Comparison of ENCODE assay signal across 20 cellular contexts in genomic region chr12:18261273-18261672, GRCh38. TPM values are rescaled to one million over a fixed set of nuclear protein-coding genes. Genes with fewer than 3 reads are reported as not detected.
DNase-seq lines count a peak whose midpoint lies in the region; ATAC-seq, FAIRE-seq and TF ChIP-seq lines count a peak whose summit lies in the region.
"Had no signal": no experiment of that assay in that cellular context is flagged by ENCODE, and none has a peak within 500 bp of the region (broad histone marks: within the 10 kb centered on the region; RNA-seq: fewer than 3 reads in every experiment).

Gene PIK3C2G (plus strand): TSS chr12:18261518. CDS start chr12:18282082, 20,564 bp downstream.

- TF ChIP-seq CTCF in H9 (conservative IDR thresholded peaks at IDR 0.05) (no peak), epithelial cell of esophagus (IDR thresholded peaks at IDR 0.05; ENCODE audit: insufficient read depth, low read depth, low read length, missing control alignments) (no peak), parathyroid adenoma (IDR thresholded peaks at IDR 0.05) (no peak)

- no peaks in the 10 kb centered on the region for H3K36me3 ChIP-seq in parathyroid adenoma (ENCODE audit: control insufficient read depth, insufficient read depth, low read length)
- H3K36me3 ChIP-seq: BE2C, tibial artery had no signal

- H3K4me1 ChIP-seq in H9 (ENCODE audit: insufficient read depth, low read length) = 0 out of 2 replicates have a peak, but pooled peaks cover 2% of the 10 kb centered on the region
- no peaks in the 10 kb centered on the region for H3K4me1 ChIP-seq in parathyroid adenoma
- H3K4me1 ChIP-seq: BE2C, tibial artery had no signal

- H3K4me1 Mint-ChIP-seq in H9 = peaks cover 6 to 12% of the 10 kb centered on the region in 2 experiments
- H3K4me1 Mint-ChIP-seq: naive thymus-derived CD8-positive, alpha-beta T cell had no signal

- H2BK12ac ChIP-seq in H9 (ENCODE audit: insufficient read length, low read depth, low read length) = no peak within 1 kb of the TSS

- no peak within 1 kb of the TSS for H3K18ac ChIP-seq in H9 (ENCODE audit: insufficient read length, low read depth, low read length)

- H2BK120ac ChIP-seq in H9 (ENCODE audit: low read depth, low read length, poor library complexity, severe bottlenecking) = no peak within 1 kb of the TSS

- no peak within 1 kb of the TSS for H3K23ac ChIP-seq in H9 (ENCODE audit: insufficient read length, low read depth, low read length)

- H3K4me3 Mint-ChIP-seq in H9 = no peak within 1 kb of the TSS
- H3K4me3 Mint-ChIP-seq: naive thymus-derived CD8-positive, alpha-beta T cell had no signal

- no peaks in the 10 kb centered on the region for H3K79me2 ChIP-seq in H9 (ENCODE audit: insufficient read depth, low read length)
- H3K79me2 ChIP-seq in parathyroid adenoma = no peaks in the 10 kb centered on the region

- H2BK5ac ChIP-seq in H9 (ENCODE audit: insufficient read length, low read length) = no peak within 1 kb of the TSS

- no peaks in the 10 kb centered on the region for H3K79me1 ChIP-seq in H9 (ENCODE audit: insufficient read depth, low read depth, low read length, poor library complexity, severe bottlenecking)

- H3K4me2 ChIP-seq in H9 (ENCODE audit: insufficient read depth, insufficient read length, low read length) = no peak within 1 kb of the TSS
- H3K4me2 ChIP-seq in parathyroid adenoma (ENCODE audit: low read length) = peak within 1 kb of the TSS; percentile 70

- H3K56ac ChIP-seq in H9 (ENCODE audit: insufficient read length, low read depth, low read length) = no peak within 1 kb of the TSS

- no peaks in the 10 kb centered on the region for H3K9me3 ChIP-seq in H9 (ENCODE audit: control insufficient read depth, low read depth, low read length)
- H3K9me3 ChIP-seq in parathyroid adenoma (ENCODE audit: control insufficient read depth, low read length) = no peaks in the 10 kb centered on the region
- H3K9me3 ChIP-seq: BE2C, tibial artery had no signal

- no peak within 1 kb of the TSS for H2AK5ac ChIP-seq in H9 (ENCODE audit: insufficient read length, low read length)

- no peaks in the 10 kb centered on the region for H3K27me3 Mint-ChIP-seq in H9 (ENCODE audit: low read depth)
- H3K27me3 Mint-ChIP-seq: naive thymus-derived CD8-positive, alpha-beta T cell had no signal

- no peak within 1 kb of the TSS for H4K8ac ChIP-seq in H9 (replicated peaks; ENCODE audit: insufficient read length, low read depth, low read length)

- no peaks in the 10 kb centered on the region for H3K9me3 Mint-ChIP-seq in H9

- DNase-seq in H9 = no peak
- DNase-seq in NCI-H69 (lab: John Stamatoyannopoulos, UW) = peak; percentile 1
- peak; percentile 88 for DNase-seq in epithelial cell of esophagus (ENCODE audit: low read depth)
- no peak for DNase-seq in pons (ENCODE audit: low spot score)
- no peak for DNase-seq in retina
- no peak for DNase-seq in RCC 7860 (ENCODE audit: low spot score)
- DNase-seq: activated CD8-positive, alpha-beta memory T cell treated with anti-CD3 and anti-CD28 coated beads for 24 hours; activated effector memory CD4-positive, alpha-beta T cell treated with Interleukin-2 at 50 U/mL for 16 hours; aorta; BE2C; cortex of kidney; hypothalamus; left colon; naive thymus-derived CD8-positive, alpha-beta T cell; NCI-H226; stimulated activated CD8-positive, alpha-beta memory T cell treated with anti-CD3 and anti-CD28 coated beads, Interleukin-4, amount 100 ng/mL, for 48 hours; tibial artery had no signal

- no peak for FAIRE-seq in RCC 7860 (lab: Jason Lieb, UNC)
- FAIRE-seq: HTR-8/SVneo had no signal

- H3K36me3 Mint-ChIP-seq in H9 (ENCODE audit: insufficient read depth in 1 of 3, low read depth in 3 of 3) = no peaks in the 10 kb centered on the region
- H3K36me3 Mint-ChIP-seq: naive thymus-derived CD8-positive, alpha-beta T cell had no signal

- no peaks in the 10 kb centered on the region for H3K23me2 ChIP-seq in H9 (ENCODE audit: insufficient read length, low read depth, low read length, poor library complexity, severe bottlenecking)

- no CpG with 5 or more reads among the region's 7 CpGs for WGBS in H9 (ENCODE audit: extremely low coverage, insufficient read length, low lambda C conversion rate)

- H2BK15ac ChIP-seq in H9 (ENCODE audit: low read depth, low read length) = no peak within 1 kb of the TSS

- no peak for ATAC-seq in GM18517 (IDR thresholded peaks at IDR 0.05; ENCODE audit: unreplicated experiment)
- ATAC-seq: left colon; naive thymus-derived CD8-positive, alpha-beta T cell had no signal

- H4K5ac ChIP-seq in H9 (ENCODE audit: insufficient read length, low read depth, low read length) = no peak within 1 kb of the TSS

- no peaks in the 10 kb centered on the region for H3K27me3 ChIP-seq in H9 (ENCODE audit: insufficient read depth, low read length)
- H3K27me3 ChIP-seq in parathyroid adenoma (ENCODE audit: control insufficient read depth, insufficient read depth, low read length) = no peaks in the 10 kb centered on the region
- H3K27me3 ChIP-seq: tibial artery had no signal

- H3K9ac ChIP-seq in H9 (ENCODE audit: extremely low read depth, insufficient read length, low read length) = no peak within 1 kb of the TSS
- H3K9ac ChIP-seq in parathyroid adenoma = no peak within 1 kb of the TSS

- no peaks in the 10 kb centered on the region for H4K20me1 ChIP-seq in H9 (ENCODE audit: control insufficient read depth, insufficient read depth, insufficient read length)

- peak within 1 kb of the TSS in 1 of 3 experiments; percentile 42; a peak in 1 of 7 replicates for H3K27ac Mint-ChIP-seq in H9
- H3K27ac Mint-ChIP-seq: naive thymus-derived CD8-positive, alpha-beta T cell had no signal

- H2AFZ ChIP-seq in H9 (ENCODE audit: low read length) (peak within 1 kb of the TSS; percentile 52), parathyroid adenoma (peak within 1 kb of the TSS; percentile 13)

- H2BK20ac ChIP-seq in H9 (ENCODE audit: low read depth, low read length, poor library complexity, severe bottlenecking) = no peak within 1 kb of the TSS

- H3K14ac ChIP-seq in H9 (ENCODE audit: insufficient read depth, low read length) = no peak within 1 kb of the TSS

- H3K4me3 ChIP-seq in epithelial cell of esophagus (ENCODE audit: low read length) (peak within 1 kb of the TSS; percentile 10), parathyroid adenoma (ENCODE audit: low read depth, low read length) (peak within 1 kb of the TSS; percentile 46)
- H3K4me3 ChIP-seq: tibial artery had no signal

- H3T11ph ChIP-seq in H9 (ENCODE audit: low read length) = no peak within 1 kb of the TSS

- no peak within 1 kb of the TSS for H4K91ac ChIP-seq in H9 (ENCODE audit: insufficient read length, low read depth, low read length)

- no peak within 1 kb of the TSS for H3K4ac ChIP-seq in H9 (ENCODE audit: low read depth, low read length)

- no peak within 1 kb of the TSS for H3K27ac ChIP-seq in H9 (ENCODE audit: insufficient read length, low read depth, low read length)
- peak within 1 kb of the TSS; percentile 76 for H3K27ac ChIP-seq in parathyroid adenoma
- H3K27ac ChIP-seq: tibial artery had no signal

RNA-seq across cellular contexts. Expression of gene PIK3C2G, which starts in this region (rescaled TPM):
- not detected in 2 replicates for total RNA-seq in H9 (2021)
- total RNA-seq: naive thymus-derived CD8-positive, alpha-beta T cell had no signal

Comparison
In these comparisons a context has a peak if more than half of its experiments do, and no peak if none do; other contexts are left out.
1. DNase-seq: peak in NCI-H69 (single experiment) and epithelial cell of esophagus (single experiment); none in H9 (single experiment), pons (single experiment), retina (single experiment) and RCC 7860 (single experiment).